In the genomic region with DNA sequence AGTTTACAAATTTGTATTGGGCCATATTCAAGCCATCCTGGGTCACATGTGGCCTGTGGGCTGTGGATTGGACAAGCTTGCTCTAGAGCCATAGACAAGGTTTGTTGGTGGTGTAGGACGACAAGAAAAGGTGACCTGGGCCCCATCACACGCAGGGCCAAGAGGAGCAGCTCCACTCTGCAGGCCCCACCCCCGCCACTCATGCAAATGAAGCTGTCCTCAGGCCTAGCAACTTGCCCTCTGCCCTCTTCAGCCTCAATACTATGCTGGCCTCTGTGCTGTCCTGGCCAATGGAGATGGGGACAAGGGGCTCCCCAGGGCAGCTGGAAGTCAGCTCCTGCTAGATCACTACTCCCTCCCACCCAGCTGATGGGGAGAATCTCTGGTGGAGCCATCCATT, we compare ENCODE assay signal across 1 cellular context.
TF ChIP-seq lines count a peak whose summit lies in the region.

No MANE protein-coding gene starts in this region.

TF ChIP-seq in H1, 55 proteins besides CTCF, POLR2A, EP300 and RAD21:
- TF ChIP-seq BCL11A (IDR thresholded peaks at IDR 0.05; ENCODE audit: low read depth in 2 of 2, low read length in 2 of 2) (no peak), GTF2F1 (IDR thresholded peaks at IDR 0.05; ENCODE audit: borderline replicate concordance, low read depth, low read length) (no peak), CEBPB (IDR thresholded peaks at IDR 0.05; ENCODE audit: low read depth, low read length) (no peak), JUN (IDR thresholded peaks at IDR 0.05; ENCODE audit: low read depth, low read length) (no peak), CREB1 (IDR thresholded peaks at IDR 0.05) (no peak), TEAD4 (IDR thresholded peaks at IDR 0.05; ENCODE audit: low read depth, low read length) (no peak), TBP (IDR thresholded peaks at IDR 0.05; ENCODE audit: low read depth, low read length) (no peak), SIRT6 (IDR thresholded peaks at IDR 0.05; ENCODE audit: low read length) (no peak), SP1 (IDR thresholded peaks at IDR 0.05; ENCODE audit: low read depth, low read length) (no peak), SRF (IDR thresholded peaks at IDR 0.05; ENCODE audit: low read depth, low read length) (no peak), SP2 (IDR thresholded peaks at IDR 0.05; ENCODE audit: low read length) (no peak), POLR2AphosphoS5 (IDR thresholded peaks at IDR 0.05; ENCODE audit: low read depth, low read length) (no peak), TAF7 (optimal IDR thresholded peaks at IDR 0.05; ENCODE audit: borderline replicate concordance, low read depth, low read length) (no peak), RFX5 (IDR thresholded peaks at IDR 0.05; ENCODE audit: borderline replicate concordance, low read depth, low read length) (no peak), SP4 (IDR thresholded peaks at IDR 0.05; ENCODE audit: low read length) (no peak)
- TF ChIP-seq, protein P1, sequence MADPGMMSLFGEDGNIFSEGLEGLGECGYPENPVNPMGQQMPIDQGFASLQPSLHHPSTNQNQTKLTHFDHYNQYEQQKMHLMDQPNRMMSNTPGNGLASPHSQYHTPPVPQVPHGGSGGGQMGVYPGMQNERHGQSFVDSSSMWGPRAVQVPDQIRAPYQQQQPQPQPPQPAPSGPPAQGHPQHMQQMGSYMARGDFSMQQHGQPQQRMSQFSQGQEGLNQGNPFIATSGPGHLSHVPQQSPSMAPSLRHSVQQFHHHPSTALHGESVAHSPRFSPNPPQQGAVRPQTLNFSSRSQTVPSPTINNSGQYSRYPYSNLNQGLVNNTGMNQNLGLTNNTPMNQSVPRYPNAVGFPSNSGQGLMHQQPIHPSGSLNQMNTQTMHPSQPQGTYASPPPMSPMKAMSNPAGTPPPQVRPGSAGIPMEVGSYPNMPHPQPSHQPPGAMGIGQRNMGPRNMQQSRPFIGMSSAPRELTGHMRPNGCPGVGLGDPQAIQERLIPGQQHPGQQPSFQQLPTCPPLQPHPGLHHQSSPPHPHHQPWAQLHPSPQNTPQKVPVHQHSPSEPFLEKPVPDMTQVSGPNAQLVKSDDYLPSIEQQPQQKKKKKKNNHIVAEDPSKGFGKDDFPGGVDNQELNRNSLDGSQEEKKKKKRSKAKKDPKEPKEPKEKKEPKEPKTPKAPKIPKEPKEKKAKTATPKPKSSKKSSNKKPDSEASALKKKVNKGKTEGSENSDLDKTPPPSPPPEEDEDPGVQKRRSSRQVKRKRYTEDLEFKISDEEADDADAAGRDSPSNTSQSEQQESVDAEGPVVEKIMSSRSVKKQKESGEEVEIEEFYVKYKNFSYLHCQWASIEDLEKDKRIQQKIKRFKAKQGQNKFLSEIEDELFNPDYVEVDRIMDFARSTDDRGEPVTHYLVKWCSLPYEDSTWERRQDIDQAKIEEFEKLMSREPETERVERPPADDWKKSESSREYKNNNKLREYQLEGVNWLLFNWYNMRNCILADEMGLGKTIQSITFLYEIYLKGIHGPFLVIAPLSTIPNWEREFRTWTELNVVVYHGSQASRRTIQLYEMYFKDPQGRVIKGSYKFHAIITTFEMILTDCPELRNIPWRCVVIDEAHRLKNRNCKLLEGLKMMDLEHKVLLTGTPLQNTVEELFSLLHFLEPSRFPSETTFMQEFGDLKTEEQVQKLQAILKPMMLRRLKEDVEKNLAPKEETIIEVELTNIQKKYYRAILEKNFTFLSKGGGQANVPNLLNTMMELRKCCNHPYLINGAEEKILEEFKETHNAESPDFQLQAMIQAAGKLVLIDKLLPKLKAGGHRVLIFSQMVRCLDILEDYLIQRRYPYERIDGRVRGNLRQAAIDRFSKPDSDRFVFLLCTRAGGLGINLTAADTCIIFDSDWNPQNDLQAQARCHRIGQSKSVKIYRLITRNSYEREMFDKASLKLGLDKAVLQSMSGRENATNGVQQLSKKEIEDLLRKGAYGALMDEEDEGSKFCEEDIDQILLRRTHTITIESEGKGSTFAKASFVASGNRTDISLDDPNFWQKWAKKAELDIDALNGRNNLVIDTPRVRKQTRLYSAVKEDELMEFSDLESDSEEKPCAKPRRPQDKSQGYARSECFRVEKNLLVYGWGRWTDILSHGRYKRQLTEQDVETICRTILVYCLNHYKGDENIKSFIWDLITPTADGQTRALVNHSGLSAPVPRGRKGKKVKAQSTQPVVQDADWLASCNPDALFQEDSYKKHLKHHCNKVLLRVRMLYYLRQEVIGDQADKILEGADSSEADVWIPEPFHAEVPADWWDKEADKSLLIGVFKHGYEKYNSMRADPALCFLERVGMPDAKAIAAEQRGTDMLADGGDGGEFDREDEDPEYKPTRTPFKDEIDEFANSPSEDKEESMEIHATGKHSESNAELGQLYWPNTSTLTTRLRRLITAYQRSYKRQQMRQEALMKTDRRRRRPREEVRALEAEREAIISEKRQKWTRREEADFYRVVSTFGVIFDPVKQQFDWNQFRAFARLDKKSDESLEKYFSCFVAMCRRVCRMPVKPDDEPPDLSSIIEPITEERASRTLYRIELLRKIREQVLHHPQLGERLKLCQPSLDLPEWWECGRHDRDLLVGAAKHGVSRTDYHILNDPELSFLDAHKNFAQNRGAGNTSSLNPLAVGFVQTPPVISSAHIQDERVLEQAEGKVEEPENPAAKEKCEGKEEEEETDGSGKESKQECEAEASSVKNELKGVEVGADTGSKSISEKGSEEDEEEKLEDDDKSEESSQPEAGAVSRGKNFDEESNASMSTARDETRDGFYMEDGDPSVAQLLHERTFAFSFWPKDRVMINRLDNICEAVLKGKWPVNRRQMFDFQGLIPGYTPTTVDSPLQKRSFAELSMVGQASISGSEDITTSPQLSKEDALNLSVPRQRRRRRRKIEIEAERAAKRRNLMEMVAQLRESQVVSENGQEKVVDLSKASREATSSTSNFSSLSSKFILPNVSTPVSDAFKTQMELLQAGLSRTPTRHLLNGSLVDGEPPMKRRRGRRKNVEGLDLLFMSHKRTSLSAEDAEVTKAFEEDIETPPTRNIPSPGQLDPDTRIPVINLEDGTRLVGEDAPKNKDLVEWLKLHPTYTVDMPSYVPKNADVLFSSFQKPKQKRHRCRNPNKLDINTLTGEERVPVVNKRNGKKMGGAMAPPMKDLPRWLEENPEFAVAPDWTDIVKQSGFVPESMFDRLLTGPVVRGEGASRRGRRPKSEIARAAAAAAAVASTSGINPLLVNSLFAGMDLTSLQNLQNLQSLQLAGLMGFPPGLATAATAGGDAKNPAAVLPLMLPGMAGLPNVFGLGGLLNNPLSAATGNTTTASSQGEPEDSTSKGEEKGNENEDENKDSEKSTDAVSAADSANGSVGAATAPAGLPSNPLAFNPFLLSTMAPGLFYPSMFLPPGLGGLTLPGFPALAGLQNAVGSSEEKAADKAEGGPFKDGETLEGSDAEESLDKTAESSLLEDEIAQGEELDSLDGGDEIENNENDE (IDR thresholded peaks at IDR 0.05; ENCODE audit: insufficient replicate concordance, low read length) = no peak
